In genomic region chr1:225454733-225455132, GRCh38 we compare ENCODE assay signal across 8 cellular contexts. TPM values are rescaled to one million over a fixed set of nuclear protein-coding genes. Genes with fewer than 3 reads are reported as not detected.
DNase-seq lines count a peak whose midpoint lies in the region; ATAC-seq, FAIRE-seq and TF ChIP-seq lines count a peak whose summit lies in the region.

No MANE protein-coding gene starts in this region.

- TF ChIP-seq RAD21 in GM12878 (IDR thresholded peaks at IDR 0.05; ENCODE audit: insufficient read depth, low read depth, low read length) = no peak

- RAD21 ChIA-PET in GM12878 (lab: Charles Lee; ENCODE audit: unreplicated experiment) = interaction anchor here (0.6 to 1.5 kb wide), 6 partner anchors 11 to 536 kb away, joined by 3 to 7 read pairs (median 4); no protein-coding TSS in a partner anchor

- TF ChIP-seq CTCF in left ventricle myocardium inferior (IDR thresholded peaks at IDR 0.05; ENCODE audit: borderline replicate concordance) (no peak), GM12878 (IDR thresholded peaks at IDR 0.05 in 2 of 3, conservative IDR thresholded peaks at IDR 0.05 in 1 of 3; ENCODE audit: control insufficient read depth in 2 of 3, extremely low read depth in 1 of 3, insufficient read depth in 1 of 3, low read depth in 3 of 3, low read length in 3 of 3) (no peak), natural killer cell (IDR thresholded peaks at IDR 0.05) (no peak), upper lobe of left lung (IDR thresholded peaks at IDR 0.05) (no peak)

- no peaks in the 10 kb centered on the region for H4K20me1 ChIP-seq in GM12878 (ENCODE audit: control insufficient read depth, insufficient read depth)

- H3K36me3 ChIP-seq in left ventricle myocardium inferior = no peaks in the 10 kb centered on the region
- no peaks in the 10 kb centered on the region for H3K36me3 ChIP-seq in GM12878 (ENCODE audit: control insufficient read depth in 2 of 2, insufficient read depth in 2 of 2, low read length in 1 of 2)
- no peaks in the 10 kb centered on the region for H3K36me3 ChIP-seq in upper lobe of left lung

- peak; percentile 8 for DNase-seq in Right ventricle myocardium superior
- no peak for DNase-seq in left ventricle myocardium inferior
- peak; percentile 81 for DNase-seq in SIG-M5 treated with dmso at 0.1 percent for 504 hours (lab: John Stamatoyannopoulos, UW; ENCODE audit: unreplicated experiment)
- DNase-seq in GM12878 (ENCODE audit: low read depth, low spot score) = no peak
- peak; percentile 74 for DNase-seq in natural killer cell
- peak in 1 of 2 donors; percentile 77 for DNase-seq in upper lobe of left lung
- no peak for DNase-seq in ecto neural progenitor cell (ENCODE audit: low spot score)
- DNase-seq in NCI-H2196 treated with DMSO at 0.1 percent for 48 hours (lab: John Stamatoyannopoulos, UW; ENCODE audit: unreplicated experiment) = no peak

- ATAC-seq in Right ventricle myocardium superior (ENCODE audit: poor library complexity) (no peak), GM12878 (peak; percentile 78), natural killer cell (peak; percentile 89 to 98 (median 97)), upper lobe of left lung (ENCODE audit: low FRiP score in 2 of 2) (peak; percentile 65 to 70)

- in situ Hi-C loops in GM12878 (cut with MboI) = no loop called here

- H3K27ac Mint-ChIP-seq in natural killer cell = peak overlapping the region; percentile 88 to 98

- H3K4me1 ChIP-seq in left ventricle myocardium inferior (peaks cover 9% of the 10 kb centered on the region), GM12878 (ENCODE audit: control insufficient read depth, insufficient read depth, low read length) (no peaks in the 10 kb centered on the region), upper lobe of left lung (peaks cover 1 to 25% (median 12%) of the 10 kb centered on the region in 4 donors)

- 20% methylated on average over 5 of the region's 5 CpGs for WGBS in GM12878 (ENCODE audit: insufficient coverage, insufficient replicate concordance, low lambda C conversion rate, missing lambda C conversion rate)
- WGBS in upper lobe of left lung, 2 donors = 40 to 52% methylated on average over 5 of the region's 5 CpGs

- no peak overlapping the region for H2AFZ ChIP-seq in GM12878 (ENCODE audit: control insufficient read depth, low read depth, low read length)

- H3K4me1 Mint-ChIP-seq in natural killer cell = peaks cover 59 to 69% of the 10 kb centered on the region in 2 donors

- TF ChIP-seq POLR2A in GM12878 (IDR thresholded peaks at IDR 0.05; ENCODE audit: low read depth, low read length) (no peak), upper lobe of left lung (IDR thresholded peaks at IDR 0.05) (no peak)

- TF ChIP-seq EP300 in GM12878 (IDR thresholded peaks at IDR 0.05; ENCODE audit: borderline replicate concordance in 1 of 2, control insufficient read depth in 1 of 2, low read depth in 2 of 2, low read length in 2 of 2) = no peak
- TF ChIP-seq EP300 in upper lobe of left lung (IDR thresholded peaks at IDR 0.05) = no peak

- POLR2A ChIA-PET in GM12878 (lab: Charles Lee) = interaction anchor here (0.6 to 1.3 kb wide), 6 partner anchors 9 to 488 kb away, joined by 3 to 4 read pairs (median 4); partner anchors contain the start of gene LBR

- H3K27ac ChIP-seq in left ventricle myocardium inferior (replicated peaks) = no peak overlapping the region
- H3K27ac ChIP-seq in GM12878 (ENCODE audit: control insufficient read depth, insufficient read depth) = no peak overlapping the region
- H3K27ac ChIP-seq in upper lobe of left lung = peak overlapping the region in 2 of 4 donors; percentile 25 to 28

- CTCF ChIA-PET in GM12878 (lab: Yijun Ruan, JAX) = interaction anchor here (1.3 to 1.6 kb wide), 4 partner anchors 10 to 28 kb away, joined by 3 to 9 read pairs (median 4); no protein-coding TSS in a partner anchor

- H3K4me3 ChIP-seq in left ventricle myocardium inferior = no peak overlapping the region
- H3K4me3 ChIP-seq in GM12878 = no peak overlapping the region
- H3K4me3 ChIP-seq in upper lobe of left lung = no peak overlapping the region

- H3K36me3 Mint-ChIP-seq in natural killer cell = no peaks in the 10 kb centered on the region

- no peak overlapping the region for H3K9ac ChIP-seq in GM12878 (ENCODE audit: control insufficient read depth, insufficient read depth, low read length)

- intact Hi-C loops in Right ventricle myocardium superior (cut with DNase I) (no loop called here), left ventricle myocardium inferior (cut with micrococcal nuclease) (no loop called here), GM12878 (cut with micrococcal nuclease; ENCODE audit: unreplicated experiment) (no loop called here), natural killer cell (cut with micrococcal nuclease) (loop anchor here (1.0 to 2.0 kb wide), 2 partner anchors 9 to 26 kb away; partner anchors contain the start of gene LBR)

- peak overlapping the region; percentile 91 for H3K4me3 Mint-ChIP-seq in natural killer cell

- no peaks in the 10 kb centered on the region for H3K9me3 ChIP-seq in left ventricle myocardium inferior (replicated peaks)
- H3K9me3 ChIP-seq in GM12878 (replicated peaks; ENCODE audit: control insufficient read depth, insufficient read depth, low read length) = no peaks in the 10 kb centered on the region; the same call in 2 of the 3 replicates
- no peaks in the 10 kb centered on the region for H3K9me3 ChIP-seq in upper lobe of left lung

- no TSS peak for BruUV-seq in GM12878 (replicated peaks; lab: Mats Ljungman, UMichigan)

- H3K27me3 Mint-ChIP-seq in natural killer cell (ENCODE audit: low read depth in 2 of 2) = no peaks in the 10 kb centered on the region

- H3K27me3 ChIP-seq in left ventricle myocardium inferior (ENCODE audit: low read depth) = no peaks in the 10 kb centered on the region
- H3K27me3 ChIP-seq in GM12878 (replicated peaks in 1 of 2; ENCODE audit: control insufficient read depth in 2 of 2, insufficient read depth in 2 of 2, low read length in 1 of 2) = no peaks in the 10 kb centered on the region
- H3K27me3 ChIP-seq in upper lobe of left lung = no peaks in the 10 kb centered on the region

- FAIRE-seq in GM12878 (lab: Jason Lieb, UNC) = no peak

- no peaks in the 10 kb centered on the region for H3K79me2 ChIP-seq in GM12878 (ENCODE audit: control insufficient read depth, insufficient read depth, low read length)

- H3K4me2 ChIP-seq in GM12878 (ENCODE audit: control insufficient read depth, insufficient read depth) = no peak overlapping the region

- SMC1A ChIA-PET in GM12878 (lab: Charles Lee; ENCODE audit: uncharacterized antibody, unreplicated experiment) = interaction anchor here (1.3 to 1.9 kb wide), 4 partner anchors 9 to 30 kb away, joined by 3 to 11 read pairs (median 6); no protein-coding TSS in a partner anchor

- H3K9me3 Mint-ChIP-seq in natural killer cell = no peaks in the 10 kb centered on the region

TF ChIP-seq in GM12878, 131 proteins besides CTCF, POLR2A, EP300 and RAD21 (continues in another document):
- TF ChIP-seq ESRRA (IDR thresholded peaks at IDR 0.05; ENCODE audit: low read length) (no peak), ATF7 (IDR thresholded peaks at IDR 0.05; ENCODE audit: low read depth) (peak; percentile 41; the same call in 1 of the 2 replicates), BCL11A (IDR thresholded peaks at IDR 0.05; ENCODE audit: low read depth, low read length) (no peak), PKNOX1 (IDR thresholded peaks at IDR 0.05) (peak; percentile 49; the same call in 1 of the 2 replicates), MEF2B (IDR thresholded peaks at IDR 0.05; ENCODE audit: partially characterized antibody, poor library complexity, severe bottlenecking) (peak; percentile 18), MYC (IDR thresholded peaks at IDR 0.05; ENCODE audit: insufficient read depth, insufficient read length, insufficient replicate concordance, low read length, severe bottlenecking) (no peak)

RNA-seq across cellular contexts. Expression of gene LBR, which starts 26.9 kb away (rescaled TPM):
- total RNA-seq in Right ventricle myocardium superior (11.7 TPM), left ventricle myocardium inferior (8.9 TPM), GM12878 (2014; rRNA removed) (98.7 and 119 TPM in 2 replicates), GM12878 (2014; rRNA removed; fragmentation: Illumina TruSeq; extraction: Trizol) (114 and 115 TPM in 2 replicates), GM12878 (2021) (121 and 122 TPM in 2 replicates), natural killer cell (100 to 1,000 TPM; 161 to 179 (median 178) TPM), upper lobe of left lung (10 to 100 TPM; 32.8 to 50.3 (median 40.1) TPM)
- 109 and 122 TPM in 2 replicates for total RNA-seq in GM12878 (2013; cell fraction: nucleolus; rRNA removed)
- polyA plus RNA-seq in GM12878 (2011; ENCODE audit: low read depth) = 23.2 TPM
- polyA plus RNA-seq in GM12878 (2011; rRNA removed) (107 and 150 TPM in 2 replicates), GM12878 (2014; fragmentation: Illumina TruSeq; extraction: Trizol) (113 and 134 TPM in 2 replicates), GM12878 (2014; fragmentation: Nextera tagmentation; extraction: Ambion mirVana) (100 to 1,000 TPM in 1 of 2 experiments, 10 to 100 TPM in 1; 81.8 to 120 TPM), GM12878 (2014; rRNA removed) (77.6 and 82.7 TPM in 2 replicates), GM12878 (2016; fragmentation: Nextera tagmentation; extraction: Ambion mirVana) (100 to 1,000 TPM; 169 to 178 TPM)
- polyA plus RNA-seq in GM12878 (2011; cell fraction: cytosol; rRNA removed) = 65.0 and 77.4 TPM in 2 replicates
- polyA plus RNA-seq in GM12878 (2011; cell fraction: nucleus; rRNA removed) = 58.7 and 70.0 TPM in 2 replicates
- 45.6 and 47.4 TPM in 2 replicates for polyA plus RNA-seq in GM12878 (2012)
- 95.3 and 99.4 TPM in 2 replicates for polyA minus RNA-seq in GM12878 (2011; rRNA and poly(A)+ RNA removed)
- polyA minus RNA-seq in GM12878 (2011; cell fraction: cytosol; rRNA and poly(A)+ RNA removed) = 31.2 and 33.1 TPM in 2 replicates
- polyA minus RNA-seq in GM12878 (2011; cell fraction: nucleus; rRNA and poly(A)+ RNA removed) = 50.9 and 107 TPM in 2 replicates

Comparison
In these comparisons a context has a peak if more than half of its experiments do, and no peak if none do; other contexts are left out.
1. DNase-seq: peak in Right ventricle myocardium superior (single experiment), SIG-M5 treated with dmso at 0.1 percent for 504 hours (single experiment) and natural killer cell (single experiment); none in left ventricle myocardium inferior (single experiment), GM12878 (single experiment), ecto neural progenitor cell (single experiment) and NCI-H2196 treated with DMSO at 0.1 percent for 48 hours (single experiment).